ENCODE assay signal across 1 cellular context in genomic region chr16:18969050-18969854, GRCh38.
TF ChIP-seq lines count a peak whose summit lies in the region.

No MANE protein-coding gene starts in this region.

TF ChIP-seq in HepG2, 621 proteins besides CTCF, POLR2A, EP300 and RAD21 (continued from another document and continues in another):
- TF ChIP-seq PATZ1 (CRISPR knock-in tag; IDR thresholded peaks at IDR 0.05), result peak; percentile 81
- peak; percentile 88; the same call in 1 of the 2 replicates for TF ChIP-seq ZNF598 (CRISPR knock-in tag; IDR thresholded peaks at IDR 0.05; ENCODE audit: borderline replicate concordance)
- peak; percentile 86; the same call in 1 of the 2 replicates for TF ChIP-seq ZNF619 (CRISPR knock-in tag; IDR thresholded peaks at IDR 0.05)
- TF ChIP-seq ZSCAN20 (CRISPR knock-in tag; IDR thresholded peaks at IDR 0.05; ENCODE audit: borderline replicate concordance), result no peak
- peak; percentile 75 for TF ChIP-seq ZNF205 (CRISPR knock-in tag; IDR thresholded peaks at IDR 0.05)
- TF ChIP-seq MED1 (CRISPR knock-in tag; IDR thresholded peaks at IDR 0.05), result 0 out of 2 replicates have a peak, but pooled peaks have one; percentile 15
- TF ChIP-seq NFRKB (IDR thresholded peaks at IDR 0.05), result no peak
- TF ChIP-seq ZNF891 (CRISPR knock-in tag; IDR thresholded peaks at IDR 0.05), result no peak
- TF ChIP-seq ZNF556 (CRISPR knock-in tag; IDR thresholded peaks at IDR 0.05; ENCODE audit: borderline replicate concordance), result no peak
- TF ChIP-seq ZNF687 (CRISPR knock-in tag; IDR thresholded peaks at IDR 0.05), result peak; percentile 22; the same call in 1 of the 2 replicates
- TF ChIP-seq ERF (CRISPR knock-in tag; IDR thresholded peaks at IDR 0.05), result peak; percentile 84
- no peak for TF ChIP-seq AKAP8 (CRISPR knock-in tag; IDR thresholded peaks at IDR 0.05)
- peak; percentile 68; the same call in 1 of the 2 replicates for TF ChIP-seq ZBED4 (CRISPR knock-in tag; IDR thresholded peaks at IDR 0.05; ENCODE audit: borderline replicate concordance)
- no peak for TF ChIP-seq ZNF280D (CRISPR knock-in tag; IDR thresholded peaks at IDR 0.05)
- 0 out of 2 replicates have a peak, but pooled peaks have one; percentile 9 for TF ChIP-seq ZNF629 (CRISPR knock-in tag; conservative IDR thresholded peaks at IDR 0.05)
- peak; percentile 35; the same call in 1 of the 2 replicates for TF ChIP-seq ZNF350 (CRISPR knock-in tag; IDR thresholded peaks at IDR 0.05; ENCODE audit: borderline replicate concordance, low read depth)
- TF ChIP-seq E2F2 (CRISPR knock-in tag; IDR thresholded peaks at IDR 0.05; ENCODE audit: borderline replicate concordance), result no peak
- no peak for TF ChIP-seq GMEB2 (CRISPR knock-in tag; IDR thresholded peaks at IDR 0.05; ENCODE audit: low read depth)
- no peak for TF ChIP-seq ZBTB14 (CRISPR knock-in tag; IDR thresholded peaks at IDR 0.05)
- peak; percentile 44; the same call in 1 of the 2 replicates for TF ChIP-seq TFE3 (CRISPR knock-in tag; IDR thresholded peaks at IDR 0.05)
- peak; percentile 54; the same call in 1 of the 2 replicates for TF ChIP-seq TRAFD1 (CRISPR knock-in tag; IDR thresholded peaks at IDR 0.05; ENCODE audit: borderline replicate concordance)
- 0 out of 2 replicates have a peak, but pooled peaks have one; percentile 45 for TF ChIP-seq TFDP2 (CRISPR knock-in tag; IDR thresholded peaks at IDR 0.05)
- TF ChIP-seq TEAD3 (CRISPR knock-in tag; optimal IDR thresholded peaks at IDR 0.05; ENCODE audit: borderline replicate concordance), result peak; percentile 42
- no peak for TF ChIP-seq MAF1 (CRISPR knock-in tag; IDR thresholded peaks at IDR 0.05; ENCODE audit: borderline replicate concordance)
- TF ChIP-seq LCORL (IDR thresholded peaks at IDR 0.05), result no peak
- TF ChIP-seq LCORL (CRISPR knock-in tag; IDR thresholded peaks at IDR 0.05), result peak; percentile 81
- TF ChIP-seq KLF12 (CRISPR knock-in tag; IDR thresholded peaks at IDR 0.05; ENCODE audit: borderline replicate concordance), result 0 out of 2 replicates have a peak, but pooled peaks have one; percentile 30
